ENCODE assay signal across 22 cellular contexts in the genomic region with DNA sequence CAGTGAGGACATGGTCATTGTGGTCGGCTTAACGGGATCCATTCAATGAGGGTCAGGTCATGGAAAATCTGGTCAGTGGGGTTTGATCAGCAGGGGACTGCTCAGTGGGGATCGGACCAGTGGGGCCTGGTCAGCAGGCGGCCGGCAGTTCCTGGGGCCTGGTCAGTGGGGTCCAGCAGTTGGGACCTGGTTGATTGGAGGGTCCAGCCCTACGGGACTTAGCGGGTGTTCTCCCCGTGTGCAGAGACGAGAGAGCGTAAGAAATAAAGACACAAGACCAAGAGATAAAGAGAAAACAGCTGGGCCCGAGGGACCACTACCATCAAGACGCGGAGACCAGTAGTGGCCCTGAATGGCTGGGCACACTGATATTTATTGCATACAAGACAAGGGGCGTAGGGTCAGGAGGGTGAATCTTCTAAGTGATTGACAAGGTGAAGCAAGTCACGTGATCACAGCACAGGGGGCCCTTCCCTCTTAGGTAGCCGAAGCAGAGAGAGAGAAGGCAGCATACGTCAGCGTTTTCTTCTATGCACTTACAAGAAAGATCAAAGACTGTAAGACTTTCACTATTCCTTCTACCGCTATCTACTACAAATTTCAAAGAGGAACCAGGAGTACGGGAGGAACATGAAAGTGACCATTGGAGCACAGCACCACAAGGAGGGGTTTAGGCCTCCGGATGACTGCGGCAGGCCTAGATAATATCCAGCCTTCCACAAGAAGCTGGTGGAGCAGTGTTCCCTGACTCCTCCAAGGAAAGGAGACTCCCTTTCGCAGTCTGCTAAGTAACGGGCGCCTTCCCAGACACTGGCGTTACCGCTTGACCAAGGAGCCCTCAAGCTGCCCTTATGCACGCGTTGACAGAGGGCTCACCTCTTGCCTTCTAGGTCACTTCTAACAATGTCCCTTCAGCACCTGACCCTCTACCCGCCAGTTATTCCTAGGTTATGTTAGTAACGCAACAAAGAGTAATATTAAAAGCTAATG.
A peak's percentile ranks its signal among the peaks of the same experiment; 100 is the strongest.
DNase-seq lines count a peak whose midpoint lies in the region; ATAC-seq, FAIRE-seq and TF ChIP-seq lines count a peak whose summit lies in the region.
"Had no signal": no experiment of that assay in that cellular context is flagged by ENCODE, and none has a peak within 500 bp of the region (broad histone marks: within the 10 kb centered on the region; RNA-seq: fewer than 3 reads in every experiment).

No MANE protein-coding gene starts in this region.

- H3K27ac Mint-ChIP-seq in activated CD8-positive, alpha-beta memory T cell treated with anti-CD3 and anti-CD28 coated beads, Interleukin-2, amount 10 ng/mL, durations not matched to agents 7 days and 5 days: no peak overlapping the region
- H3K27ac Mint-ChIP-seq in CD14-positive monocyte: no peak overlapping the region
- H3K27ac Mint-ChIP-seq: CD4-positive, CD25-positive, alpha-beta regulatory T cell; H9; HFFc6 had no signal

- no peak overlapping the region for H2AFZ ChIP-seq in K562 (ENCODE audit: low read depth, low read length)

- TF ChIP-seq POLR2A in K562 (conservative IDR thresholded peaks at IDR 0.05): no peak

- CTCF ChIA-PET in activated CD8-positive, alpha-beta memory T cell treated with anti-CD3 and anti-CD28 coated beads, Interleukin-2, amount 10 ng/mL, durations not matched to agents 7 days and 5 days (lab: Charles Lee): no interaction called here
- CTCF ChIA-PET in K562 (lab: Yijun Ruan, JAX; ENCODE audit: low intra/inter-chr PET ratio): no interaction called here
- CTCF ChIA-PET in GM10248 (lab: Yijun Ruan, JAX): no interaction called here

- H3K27ac ChIP-seq in K562 (ENCODE audit: extremely low read depth, low read depth, low read length): no peak overlapping the region
- H3K27ac ChIP-seq: HL-60, KMS-11, SJSA1 had no signal

- ATAC-seq in activated CD8-positive, alpha-beta memory T cell treated with anti-CD3 and anti-CD28 coated beads, Interleukin-2, amount 10 ng/mL, durations not matched to agents 7 days and 5 days: no peak
- ATAC-seq in K562 (no peak), HG03039 (IDR thresholded peaks at IDR 0.05; ENCODE audit: unreplicated experiment) (no peak)
- ATAC-seq: GM12878 had no signal

- in situ Hi-C loops in K562 (cut with MboI): no loop called here

- POLR2A ChIA-PET in K562 (lab: Yijun Ruan, JAX): no interaction called here
- POLR2A ChIA-PET in GM10248 (lab: Yijun Ruan, JAX): no interaction called here

- H3K9me1 ChIP-seq in K562 (ENCODE audit: control insufficient read depth, insufficient read depth, low read length): no peaks in the 10 kb centered on the region

- TF ChIP-seq RAD21 in K562 (CRISPR knock-in tag; conservative IDR thresholded peaks at IDR 0.05 in 1 of 2, IDR thresholded peaks at IDR 0.05 in 1 of 2): no peak

- intact Hi-C loops in CD14-positive monocyte (cut with micrococcal nuclease): no loop called here
- intact Hi-C loops in K562 (cut with micrococcal nuclease): no loop called here

- no TSS peak for BruUV-seq in K562 (replicated peaks; lab: Mats Ljungman, UMichigan)

- H3K4me1 Mint-ChIP-seq in activated CD8-positive, alpha-beta memory T cell treated with anti-CD3 and anti-CD28 coated beads, Interleukin-2, amount 10 ng/mL, durations not matched to agents 7 days and 5 days: no peaks in the 10 kb centered on the region
- H3K4me1 Mint-ChIP-seq in CD14-positive monocyte: peaks cover 7% of the 10 kb centered on the region
- H3K4me1 Mint-ChIP-seq: H9 had no signal

- H3K36me3 Mint-ChIP-seq in activated CD8-positive, alpha-beta memory T cell treated with anti-CD3 and anti-CD28 coated beads, Interleukin-2, amount 10 ng/mL, durations not matched to agents 7 days and 5 days: no peaks in the 10 kb centered on the region
- H3K36me3 Mint-ChIP-seq in CD14-positive monocyte: no peaks in the 10 kb centered on the region
- H3K36me3 Mint-ChIP-seq: CD4-positive, CD25-positive, alpha-beta regulatory T cell had no signal

- TF ChIP-seq CTCF in CD14-positive monocyte (IDR thresholded peaks at IDR 0.05): no peak
- TF ChIP-seq CTCF in K562 (IDR thresholded peaks at IDR 0.05 in 2 of 3, conservative IDR thresholded peaks at IDR 0.05 in 1 of 3; ENCODE audit: insufficient read depth in 2 of 3, low read depth in 1 of 3, low read length in 3 of 3): no peak
- no peak for TF ChIP-seq CTCF in GM10248 (IDR thresholded peaks at IDR 0.05; ENCODE audit: control extremely low read depth, extremely low read depth, low read depth, missing control alignments)

- no peak overlapping the region for H3K4me3 Mint-ChIP-seq in activated CD8-positive, alpha-beta memory T cell treated with anti-CD3 and anti-CD28 coated beads, Interleukin-2, amount 10 ng/mL, durations not matched to agents 7 days and 5 days
- peak overlapping the region in 1 of 2 donors; percentile 2 for H3K4me3 Mint-ChIP-seq in CD14-positive monocyte
- H3K4me3 Mint-ChIP-seq: CD4-positive, CD25-positive, alpha-beta regulatory T cell; H9; HFFc6 had no signal

- TF ChIP-seq EP300 in K562 (IDR thresholded peaks at IDR 0.05; ENCODE audit: low read length): no peak

- H3K27me3 ChIP-seq in K562 (ENCODE audit: control insufficient read depth in 2 of 2, insufficient read depth in 2 of 2, low read length in 2 of 2): peaks cover 0 to 9% of the 10 kb centered on the region in 2 experiments; a peak in 2 of 5 replicates
- H3K27me3 ChIP-seq: SJSA1 had no signal

- H3K4me3 ChIP-seq in K562: no peak overlapping the region
- H3K4me3 ChIP-seq: GM12878, SJSA1 had no signal

- H3K4me2 ChIP-seq in K562 (ENCODE audit: insufficient read depth, low read length): no peak overlapping the region
- H3K4me2 ChIP-seq: KMS-11 had no signal

- H3K9me3 Mint-ChIP-seq in activated CD8-positive, alpha-beta memory T cell treated with anti-CD3 and anti-CD28 coated beads, Interleukin-2, amount 10 ng/mL, durations not matched to agents 7 days and 5 days (ENCODE audit: low read depth): no peaks in the 10 kb centered on the region
- peaks cover 0 to 5% (median 0%) of the 10 kb centered on the region in 7 donors for H3K9me3 Mint-ChIP-seq in CD14-positive monocyte
- H3K9me3 Mint-ChIP-seq: HFFc6 had no signal

- H4K20me1 ChIP-seq in K562 (replicated peaks; ENCODE audit: control insufficient read depth, insufficient read depth, low read length): no peaks in the 10 kb centered on the region; the same call in 1 of the 2 replicates

- H3K79me2 ChIP-seq in K562 (ENCODE audit: control insufficient read depth, insufficient read depth, low read length): no peaks in the 10 kb centered on the region

- DNase-seq in activated CD8-positive, alpha-beta memory T cell treated with anti-CD3 and anti-CD28 coated beads, Interleukin-2, amount 50 U/mL, for 48 hours: peak; percentile 26
- no peak for DNase-seq in activated CD8-positive, alpha-beta memory T cell treated with anti-CD3 and anti-CD28 coated beads, Interleukin-2, amount 10 ng/mL, durations not matched to agents 7 days and 5 days
- DNase-seq in CD14-positive monocyte (ENCODE audit: low spot score): peak; percentile 21
- no peak for DNase-seq in K562 (ENCODE audit: extremely low read depth in 1 of 4, low spot score in 3 of 4)
- DNase-seq in pons (ENCODE audit: low spot score): peak; percentile 18
- DNase-seq in SHP77 (lab: John Stamatoyannopoulos, UW): no peak
- no peak for DNase-seq in GM10248 (ENCODE audit: extremely low spot score)
- DNase-seq: CD4-positive, CD25-positive, alpha-beta regulatory T cell; H9; HFFc6; NCI-H1417; NCI-H1694 treated with DMSO at 0.1 percent for 48 hours; NCI-H446; NCI-H526; OCI-M1 had no signal

- H3K27me3 Mint-ChIP-seq in activated CD8-positive, alpha-beta memory T cell treated with anti-CD3 and anti-CD28 coated beads, Interleukin-2, amount 10 ng/mL, durations not matched to agents 7 days and 5 days: peaks cover 3% of the 10 kb centered on the region
- peaks cover 1 to 2% (median 1%) of the 10 kb centered on the region in 3 donors for H3K27me3 Mint-ChIP-seq in CD14-positive monocyte (ENCODE audit: low read depth in 3 of 3)
- H3K27me3 Mint-ChIP-seq: CD4-positive, CD25-positive, alpha-beta regulatory T cell had no signal

- H3K9me3 ChIP-seq in K562 (replicated peaks; ENCODE audit: control insufficient read depth, insufficient read depth, low read depth, low read length): no peaks in the 10 kb centered on the region
- H3K9me3 ChIP-seq: SJSA1 had no signal

- H3K9ac ChIP-seq in K562 (ENCODE audit: insufficient read depth in 1 of 2, low read depth in 2 of 2, low read length in 2 of 2): no peak overlapping the region
- H3K9ac ChIP-seq: KMS-11 had no signal

- WGBS in K562 (ENCODE audit: insufficient coverage, low coverage, missing lambda C conversion rate): 61% methylated on average over 31 of the region's 31 CpGs

- no peaks in the 10 kb centered on the region for H3K36me3 ChIP-seq in K562 (ENCODE audit: control insufficient read depth, insufficient read depth, low read length)
- H3K36me3 ChIP-seq: SJSA1 had no signal

- peaks cover 0 to 5% of the 10 kb centered on the region in 2 experiments; a peak in 1 of 5 replicates for H3K4me1 ChIP-seq in K562 (replicated peaks in 1 of 2; ENCODE audit: control insufficient read depth in 2 of 2, insufficient read depth in 2 of 2, low read length in 2 of 2)
- H3K4me1 ChIP-seq: SJSA1 had no signal

- FAIRE-seq in K562 (lab: Jason Lieb, UNC): peak; percentile 6
- FAIRE-seq: A204.1, GM12878, RCC 7860 had no signal

TF ChIP-seq in K562, 482 proteins besides CTCF, POLR2A, EP300 and RAD21 (continues in another document):
- TF ChIP-seq TOE1 (IDR thresholded peaks at IDR 0.05; ENCODE audit: borderline replicate concordance): peak; percentile 45; the same call in 1 of the 2 replicates
- TF ChIP-seq TOE1 (CRISPR knock-in tag; IDR thresholded peaks at IDR 0.05; ENCODE audit: borderline replicate concordance, low read depth): no peak
- no peak for TF ChIP-seq FOS (IDR thresholded peaks at IDR 0.05; ENCODE audit: extremely low read depth, insufficient read length)
- no peak for TF ChIP-seq ZNF311 (CRISPR knock-in tag; IDR thresholded peaks at IDR 0.05)
- TF ChIP-seq, protein P1, sequence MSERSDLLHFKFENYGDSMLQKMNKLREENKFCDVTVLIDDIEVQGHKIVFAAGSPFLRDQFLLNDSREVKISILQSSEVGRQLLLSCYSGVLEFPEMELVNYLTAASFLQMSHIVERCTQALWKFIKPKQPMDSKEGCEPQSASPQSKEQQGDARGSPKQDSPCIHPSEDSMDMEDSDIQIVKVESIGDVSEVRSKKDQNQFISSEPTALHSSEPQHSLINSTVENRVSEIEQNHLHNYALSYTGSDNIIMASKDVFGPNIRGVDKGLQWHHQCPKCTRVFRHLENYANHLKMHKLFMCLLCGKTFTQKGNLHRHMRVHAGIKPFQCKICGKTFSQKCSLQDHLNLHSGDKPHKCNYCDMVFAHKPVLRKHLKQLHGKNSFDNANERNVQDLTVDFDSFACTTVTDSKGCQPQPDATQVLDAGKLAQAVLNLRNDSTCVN (CRISPR knock-in tag; IDR thresholded peaks at IDR 0.05): no peak

Comparison
In these comparisons a context has a peak if more than half of its experiments do, and no peak if none do; other contexts are left out.
1. DNase-seq: peak in activated CD8-positive, alpha-beta memory T cell treated with anti-CD3 and anti-CD28 coated beads, Interleukin-2, amount 50 U/mL, for 48 hours (single experiment), CD14-positive monocyte (single experiment) and pons (single experiment); none in activated CD8-positive, alpha-beta memory T cell treated with anti-CD3 and anti-CD28 coated beads, Interleukin-2, amount 10 ng/mL, durations not matched to agents 7 days and 5 days (single experiment), K562 (0 of 4), SHP77 (0 of 2) and GM10248 (single experiment).